Comparison of ENCODE assay signal across 12 cellular contexts in genomic region chr1:42934111-42934510, GRCh38. TPM values are rescaled to one million over a fixed set of nuclear protein-coding genes. Genes with fewer than 3 reads are reported as not detected.
A peak's percentile ranks its signal among the peaks of the same experiment; 100 is the strongest.
DNase-seq lines count a peak whose midpoint lies in the region; ATAC-seq and TF ChIP-seq lines count a peak whose summit lies in the region.
"Had no signal": no experiment of that assay in that cellular context is flagged by ENCODE, and none has a peak within 500 bp of the region (broad histone marks: within the 10 kb centered on the region; RNA-seq: fewer than 3 reads in every experiment).

No MANE protein-coding gene starts in this region.

- peaks cover 93% of the 10 kb centered on the region for H3K4me1 Mint-ChIP-seq in activated T-cell treated with anti-CD3 and anti-CD28 coated beads, Interleukin-2, amount 50 U/mL, for 72 hours (ENCODE audit: low read depth)

- peak overlapping the region; percentile 43 for H3K27ac Mint-ChIP-seq in activated T-cell treated with anti-CD3 and anti-CD28 coated beads, Interleukin-2, amount 50 U/mL, for 72 hours

- H3K9me3 Mint-ChIP-seq in activated T-cell treated with anti-CD3 and anti-CD28 coated beads, Interleukin-2, amount 50 U/mL, for 72 hours = no peaks in the 10 kb centered on the region

- H3K27me3 ChIP-seq in cardiac muscle cell (no peaks in the 10 kb centered on the region), left ventricle myocardium inferior (ENCODE audit: low read depth) (no peaks in the 10 kb centered on the region), lung (ENCODE audit: control insufficient read depth, insufficient read depth) (no peaks in the 10 kb centered on the region)
- H3K27me3 ChIP-seq: heart left ventricle had no signal

- H3K9me3 ChIP-seq in cardiac muscle cell (ENCODE audit: low read depth) (no peaks in the 10 kb centered on the region), left ventricle myocardium inferior (replicated peaks) (no peaks in the 10 kb centered on the region), lung (ENCODE audit: control insufficient read depth in 2 of 2, insufficient read depth in 1 of 2, low read length in 1 of 2) (no peaks in the 10 kb centered on the region)
- H3K9me3 ChIP-seq: heart left ventricle had no signal

- H3K36me3 ChIP-seq in cardiac muscle cell (peaks cover 38% of the 10 kb centered on the region), left ventricle myocardium inferior (peaks cover 24% of the 10 kb centered on the region), lung (ENCODE audit: control insufficient read depth in 2 of 2, insufficient read depth in 2 of 2, low read length in 2 of 2) (peaks cover 0 to 12% of the 10 kb centered on the region in 2 donors)

- peaks cover 10% of the 10 kb centered on the region for H3K4me1 ChIP-seq in cardiac muscle cell (ENCODE audit: low read depth)
- H3K4me1 ChIP-seq in left ventricle myocardium inferior = peaks cover 60% of the 10 kb centered on the region
- H3K4me1 ChIP-seq in lung (ENCODE audit: control insufficient read depth in 2 of 2, insufficient read depth in 2 of 2, low read length in 2 of 2) = peaks cover 3 to 44% of the 10 kb centered on the region in 2 donors

- intact Hi-C loops in left ventricle myocardium inferior (cut with micrococcal nuclease) = no loop called here

- TF ChIP-seq CTCF in cardiac muscle cell (IDR thresholded peaks at IDR 0.05; ENCODE audit: low read depth, low read length) = no peak
- TF ChIP-seq CTCF in left ventricle myocardium inferior (IDR thresholded peaks at IDR 0.05; ENCODE audit: borderline replicate concordance) = no peak
- TF ChIP-seq CTCF in lung (IDR thresholded peaks at IDR 0.05; ENCODE audit: control extremely low read depth, extremely low read depth) = no peak
- no peak for TF ChIP-seq CTCF in coronary artery (IDR thresholded peaks at IDR 0.05)

- H3K36me3 Mint-ChIP-seq in activated T-cell treated with anti-CD3 and anti-CD28 coated beads, Interleukin-2, amount 50 U/mL, for 72 hours (ENCODE audit: insufficient read depth in 2 of 2) = peaks cover 6 to 13% of the 10 kb centered on the region in 2 donors

- DNase-seq in cardiac muscle cell (ENCODE audit: low read depth in 1 of 2, low spot score in 1 of 2) (no peak), left ventricle myocardium inferior (no peak), lung (ENCODE audit: low spot score) (peak; percentile 65), ureter (ENCODE audit: low spot score) (peak; percentile 41), coronary artery (ENCODE audit: low spot score) (no peak), NCI-H510A treated with DMSO at 0.1 percent for 48 hours (lab: John Stamatoyannopoulos, UW) (no peak)
- no peak for DNase-seq in activated T-cell treated with anti-CD3 and anti-CD28 coated beads, Interleukin-2, amount 50 U/mL, for 72 hours
- DNase-seq: cortex of kidney, heart left ventricle, KG1, NCI-H226 had no signal

- H3K4me3 ChIP-seq in cardiac muscle cell (no peak overlapping the region), left ventricle myocardium inferior (no peak overlapping the region), lung (no peak overlapping the region), coronary artery (no peak overlapping the region)
- H3K4me3 ChIP-seq: heart left ventricle had no signal

- peak overlapping the region in 1 of 2 donors; percentile 24 for H3K4me3 Mint-ChIP-seq in activated T-cell treated with anti-CD3 and anti-CD28 coated beads, Interleukin-2, amount 50 U/mL, for 72 hours

- no peaks in the 10 kb centered on the region for H3K27me3 Mint-ChIP-seq in activated T-cell treated with anti-CD3 and anti-CD28 coated beads, Interleukin-2, amount 50 U/mL, for 72 hours (ENCODE audit: low read depth)

- WGBS in lung, 2 donors = 51 to 67% methylated on average over 5 of the region's 5 CpGs

- H3K27ac ChIP-seq in cardiac muscle cell (peak overlapping the region; percentile 78), left ventricle myocardium inferior (replicated peaks) (no peak overlapping the region), lung (ENCODE audit: low read depth in 1 of 2, low read length in 1 of 2) (no peak overlapping the region), coronary artery (no peak overlapping the region)

- no peak for ATAC-seq in activated T-cell treated with anti-CD3 and anti-CD28 coated beads, Interleukin-2, amount 50 U/mL, for 72 hours (replicated peaks in 1 of 2)
- ATAC-seq in lung (ENCODE audit: insufficient read depth, low FRiP score) = peak; percentile 10
- no peak for ATAC-seq in HG02840 (IDR thresholded peaks at IDR 0.05; ENCODE audit: low FRiP score, unreplicated experiment)
- ATAC-seq: heart left ventricle had no signal

RNA-seq across cellular contexts. Expression of gene SLC2A1, which starts 24.6 kb away (rescaled TPM):
- 714 and 748 TPM in 2 replicates for total RNA-seq in cardiac muscle cell
- polyA plus RNA-seq in cardiac muscle cell = 215 and 243 TPM in 2 replicates
- total RNA-seq in left ventricle myocardium inferior = 54.9 TPM
- total RNA-seq in activated T-cell treated with anti-CD3 and anti-CD28 coated beads, Interleukin-2, amount 50 U/mL, for 72 hours = 10 to 100 TPM; 41.7 to 51.9 TPM
- total RNA-seq in lung = 100 to 1,000 TPM in 1 of 2 donors, 10 to 100 TPM in 1; 20.1 to 143 TPM
- polyA plus RNA-seq in lung = 10 to 100 TPM in 1 of 2 donors, 1 to 10 TPM in 1; 9.5 to 37.1 TPM
- 246 TPM for total RNA-seq in ureter

Comparison
In these comparisons a context has a peak if more than half of its experiments do, and no peak if none do; other contexts are left out.
1. DNase-seq: peak in lung (single experiment) and ureter (single experiment); none in cardiac muscle cell (0 of 2), left ventricle myocardium inferior (single experiment), activated T-cell treated with anti-CD3 and anti-CD28 coated beads, Interleukin-2, amount 50 U/mL, for 72 hours (0 of 2), coronary artery (single experiment) and NCI-H510A treated with DMSO at 0.1 percent for 48 hours (single experiment).